Comparison of ENCODE assay signal across 8 cellular contexts in genomic region chr5:151157426-151158286, GRCh38. TPM values are rescaled to one million over a fixed set of nuclear protein-coding genes. Genes with fewer than 3 reads are reported as not detected.
DNase-seq lines count a peak whose midpoint lies in the region; TF ChIP-seq lines count a peak whose summit lies in the region.

ANXA6 (minus strand) TSS chr5:151157779; CDS start chr5:151147901, 9,878 bp downstream.

- no peaks in the 10 kb centered on the region; the same call in 1 of the 2 replicates for H3K36me3 ChIP-seq in GM23248 (ENCODE audit: low read depth)

- peaks cover 25% of the 10 kb centered on the region for H3K4me1 ChIP-seq in GM23248 (ENCODE audit: insufficient read depth)

- no peaks in the 10 kb centered on the region for H3K9me3 ChIP-seq in GM23248 (ENCODE audit: low read depth)

- H3K9me2 ChIP-seq in GM23248 (ENCODE audit: insufficient read depth), result no peaks in the 10 kb centered on the region

- no peaks in the 10 kb centered on the region for H3K27me3 ChIP-seq in GM23248 (replicated peaks; ENCODE audit: insufficient read depth)

- H3K27ac ChIP-seq in GM23248, result peak within 1 kb of the TSS; percentile 66

- peak within 1 kb of the TSS; percentile 89 for H3K9ac ChIP-seq in GM23248

- in situ Hi-C loops in GM23248 (cut with MboI), result no loop called here

- H3K79me2 ChIP-seq in GM23248 (ENCODE audit: insufficient read depth), result peaks cover 58% of the 10 kb centered on the region

- peak within 1 kb of the TSS; percentile 98 for H2AFZ ChIP-seq in GM23248

- H3F3A ChIP-seq in GM23248 (ENCODE audit: insufficient read depth), result peaks cover 16% of the 10 kb centered on the region; the same call in 1 of the 2 replicates

- no peaks in the 10 kb centered on the region for H4K20me1 ChIP-seq in GM23248 (ENCODE audit: insufficient read depth)

- intact Hi-C loops in T-helper 1 cell treated with Interleukin-12 subunit alpha and Interleukin-12 subunit beta and Interleukin-4 antibody, amounts not matched to agents 30 ng/mL and 1 ng/mL, for 36 hours (cut with micrococcal nuclease), result loop anchor here (1.0 to 10.0 kb wide), 12 partner anchors 7 to 1603 kb away; partner anchors contain the start of genes CSNK1A1, DCTN4, RBM22 and SLC36A1

- TF ChIP-seq CTCF in LNCaP clone FGC (IDR thresholded peaks at IDR 0.05; ENCODE audit: control insufficient read depth, extremely low read depth, insufficient read depth), result no peak

- WGBS in GM23248 (ENCODE audit: low coverage in 1 of 2, low lambda C conversion rate in 2 of 2, missing lambda C conversion rate in 2 of 2), 2 experiments, result 1% methylated on average over 54 to 57 of the region's 60 CpGs

- peak within 1 kb of the TSS; percentile 91 for H3K4me2 ChIP-seq in GM23248 (ENCODE audit: unreplicated experiment)

- peak; percentile 91 for DNase-seq in ELR (ENCODE audit: low read depth)
- DNase-seq in GM23248, result peak; percentile 97
- peak; percentile 44 for DNase-seq in LNCaP clone FGC (ENCODE audit: low read depth)
- peak; percentile 93 for DNase-seq in astrocyte of the hippocampus (ENCODE audit: low read depth, low spot score)
- peak; percentile 96 for DNase-seq in hepatic stellate cell (ENCODE audit: low spot score)
- peak; percentile 35 for DNase-seq in pulmonary artery endothelial cell (ENCODE audit: low read depth, low spot score)
- DNase-seq in SHP77 (lab: John Stamatoyannopoulos, UW), result no peak

- H3K4me3 ChIP-seq in GM23248 (peak within 1 kb of the TSS; percentile 91), LNCaP clone FGC (ENCODE audit: low read depth, low read length) (peak within 1 kb of the TSS; percentile 86)

RNA-seq across cellular contexts. Expression of gene ANXA6, which starts in this region (rescaled TPM):
- total RNA-seq in GM23248 (2014; rRNA removed; shearing (Covaris generic)), result 384 and 409 TPM in 2 replicates
- 183 and 190 TPM in 2 replicates for polyA plus RNA-seq in GM23248 (2016; fragmentation: Nextera tagmentation; extraction: Ambion mirVana)
- 455 and 470 TPM in 2 replicates for total RNA-seq in T-helper 1 cell treated with Interleukin-12 subunit alpha and Interleukin-12 subunit beta and Interleukin-4 antibody, amounts not matched to agents 30 ng/mL and 1 ng/mL, for 36 hours
- total RNA-seq in pulmonary artery endothelial cell, result 329 and 410 TPM in 2 replicates

Comparison
In these comparisons a context has a peak if more than half of its experiments do, and no peak if none do; other contexts are left out.
1. DNase-seq: peak in ELR (single experiment), GM23248 (single experiment), LNCaP clone FGC (single experiment), astrocyte of the hippocampus (single experiment), hepatic stellate cell (single experiment) and pulmonary artery endothelial cell (single experiment); none in SHP77 (0 of 2).